ENCODE assay signal across 8 cellular contexts in genomic region chr19:49680473-49681351, GRCh38. TPM values are rescaled to one million over a fixed set of nuclear protein-coding genes. Genes with fewer than 3 reads are reported as not detected.
DNase-seq lines count a peak whose midpoint lies in the region; ATAC-seq and TF ChIP-seq lines count a peak whose summit lies in the region.

No MANE protein-coding gene starts in this region.

- H3K4me1 Mint-ChIP-seq in activated CD8-positive, alpha-beta T cell treated with anti-CD3 and anti-CD28 coated beads for 36 hours (ENCODE audit: low read depth), result peaks cover 30% of the 10 kb centered on the region

- peaks cover 9 to 10% of the 10 kb centered on the region in 2 donors for H3K4me1 ChIP-seq in lung (ENCODE audit: control insufficient read depth in 2 of 2, insufficient read depth in 2 of 2, low read length in 2 of 2)

- WGBS in lung, 2 donors, result 36 to 40% methylated on average over 40 of the region's 40 CpGs

- DNase-seq in BJ (ENCODE audit: low read depth) (no peak), NCI-H774 (lab: John Stamatoyannopoulos, UW) (peak; percentile 76), dorsolateral prefrontal cortex (peak; percentile 85 to 95 (median 91)), lung (ENCODE audit: low spot score) (peak; percentile 88)
- DNase-seq in activated CD8-positive, alpha-beta T cell treated with anti-CD3 and anti-CD28 coated beads for 36 hours, result peak; percentile 96
- DNase-seq in stimulated activated CD4-positive, alpha-beta T cell treated with anti-CD3 and anti-CD28 coated beads, TNF-alpha, amount 100 ng/mL, for 4 hours (ENCODE audit: low read depth in 3 of 3), result peak; percentile 87 to 95 (median 88)

- peak overlapping the region; percentile 98 for H3K4me3 Mint-ChIP-seq in activated CD8-positive, alpha-beta T cell treated with anti-CD3 and anti-CD28 coated beads for 36 hours

- no peak overlapping the region for H3K4me3 ChIP-seq in BJ (ENCODE audit: low read depth, low read length)
- H3K4me3 ChIP-seq in dorsolateral prefrontal cortex, result peak overlapping the region in 48 of 59 donors; percentile 7 to 53 (median 35)
- no peak overlapping the region for H3K4me3 ChIP-seq in lung

- H3K27ac ChIP-seq in dorsolateral prefrontal cortex (peak overlapping the region in 58 of 59 donors; percentile 4 to 92 (median 81)), lung (ENCODE audit: low read depth in 1 of 2, low read length in 1 of 2) (peak overlapping the region; percentile 17 to 42)

- peaks cover 45% of the 10 kb centered on the region for H3K36me3 Mint-ChIP-seq in activated CD8-positive, alpha-beta T cell treated with anti-CD3 and anti-CD28 coated beads for 36 hours (ENCODE audit: low read depth)

- H3K9me3 ChIP-seq in lung (ENCODE audit: control insufficient read depth in 2 of 2, insufficient read depth in 1 of 2, low read length in 1 of 2), result no peaks in the 10 kb centered on the region

- no peaks in the 10 kb centered on the region for H3K27me3 ChIP-seq in BJ (ENCODE audit: control insufficient read depth, insufficient read depth, low read length)
- no peaks in the 10 kb centered on the region for H3K27me3 ChIP-seq in dorsolateral prefrontal cortex
- H3K27me3 ChIP-seq in lung (ENCODE audit: control insufficient read depth, insufficient read depth), result no peaks in the 10 kb centered on the region

- no peaks in the 10 kb centered on the region for H3K9me3 Mint-ChIP-seq in activated CD8-positive, alpha-beta T cell treated with anti-CD3 and anti-CD28 coated beads for 36 hours

- POLR2A ChIA-PET in BJ (lab: Charles Lee), result no interaction called here
- POLR2A ChIA-PET in activated CD8-positive, alpha-beta T cell treated with anti-CD3 and anti-CD28 coated beads for 36 hours (lab: Charles Lee), result interaction anchor here (0.7 to 1.3 kb wide), 4 partner anchors 11 to 168 kb away, joined by 3 to 5 read pairs (median 4); no protein-coding TSS in a partner anchor

- intact Hi-C loops in activated CD8-positive, alpha-beta T cell treated with anti-CD3 and anti-CD28 coated beads for 36 hours (cut with micrococcal nuclease), result no loop called here
- intact Hi-C loops in dorsolateral prefrontal cortex (cut with DNase I), result no loop called here

- H3K36me3 ChIP-seq in BJ (ENCODE audit: control insufficient read depth, insufficient read depth, low read length) (peaks cover 23% of the 10 kb centered on the region), lung (ENCODE audit: control insufficient read depth in 2 of 2, insufficient read depth in 2 of 2, low read length in 2 of 2) (peaks cover 0 to 34% of the 10 kb centered on the region in 2 donors)

- H3K27me3 Mint-ChIP-seq in activated CD8-positive, alpha-beta T cell treated with anti-CD3 and anti-CD28 coated beads for 36 hours, result no peaks in the 10 kb centered on the region

- CTCF ChIA-PET in BJ (lab: Yijun Ruan, JAX), result interaction anchor here (0.6 to 5.0 kb wide), 16 partner anchors 9 to 192 kb away, joined by 3 to 41 read pairs (median 4); partner anchors contain the start of genes ADM5, CPT1C, FUZ and RRAS
- CTCF ChIA-PET in activated CD8-positive, alpha-beta T cell treated with anti-CD3 and anti-CD28 coated beads for 36 hours (lab: Charles Lee), result interaction anchor here (0.6 to 1.7 kb wide), 19 partner anchors 9 to 182 kb away, joined by 3 to 19 read pairs (median 4); partner anchors contain the start of genes ADM5, CPT1C and RRAS

- peak; percentile 100 for TF ChIP-seq CTCF in BJ (IDR thresholded peaks at IDR 0.05; ENCODE audit: insufficient read depth, low read depth, low read length)
- peak; percentile 97 for TF ChIP-seq CTCF in activated CD8-positive, alpha-beta T cell treated with anti-CD3 and anti-CD28 coated beads for 36 hours (IDR thresholded peaks at IDR 0.05)
- TF ChIP-seq CTCF in dorsolateral prefrontal cortex (IDR thresholded peaks at IDR 0.05 in 54 of 56, conservative IDR thresholded peaks at IDR 0.05 in 2 of 56; ENCODE audit: low read depth in 1 of 56, partially characterized antibody in 56 of 56), result peak; percentile 91 to 100 (median 100)
- TF ChIP-seq CTCF in lung (IDR thresholded peaks at IDR 0.05; ENCODE audit: control extremely low read depth, extremely low read depth), result peak; percentile 98

- H3K27ac Mint-ChIP-seq in activated CD8-positive, alpha-beta T cell treated with anti-CD3 and anti-CD28 coated beads for 36 hours, result peak overlapping the region; percentile 81

- ATAC-seq in HG02610 (IDR thresholded peaks at IDR 0.05; ENCODE audit: unreplicated experiment) (peak; percentile 20), lung (ENCODE audit: insufficient read depth, low FRiP score) (no peak), HG03469 (IDR thresholded peaks at IDR 0.05; ENCODE audit: unreplicated experiment) (no peak)
- ATAC-seq in activated CD8-positive, alpha-beta T cell treated with anti-CD3 and anti-CD28 coated beads for 36 hours, result peak; percentile 21

RNA-seq across cellular contexts. Expression of gene PRMT1, which starts 3.6 kb away (rescaled TPM):
- polyA plus RNA-seq in BJ (2011; rRNA removed) (269 and 372 TPM in 2 replicates), lung (100 to 1,000 TPM; 122 to 254 TPM)
- polyA minus RNA-seq in BJ (2011; rRNA and poly(A)+ RNA removed), result 216 and 405 TPM in 2 replicates
- 100 to 1,000 TPM; 419 to 437 TPM for total RNA-seq in activated CD8-positive, alpha-beta T cell treated with anti-CD3 and anti-CD28 coated beads for 36 hours
- total RNA-seq in dorsolateral prefrontal cortex (100 to 1,000 TPM in 54 of 120 experiments, 10 to 100 TPM in 66; 75.9 to 139 (median 99.2) TPM), lung (100 to 1,000 TPM; 124 to 130 TPM)

RNA-seq across cellular contexts. Expression of gene ADM5, which starts 8.7 kb away (rescaled TPM):
- polyA plus RNA-seq in BJ (2011; rRNA removed), result 0.39 TPM in 2 replicates
- 0.38 and 0.41 TPM in 2 replicates for polyA minus RNA-seq in BJ (2011; rRNA and poly(A)+ RNA removed)
- total RNA-seq in activated CD8-positive, alpha-beta T cell treated with anti-CD3 and anti-CD28 coated beads for 36 hours, result 1 to 10 TPM; 5.2 to 6.2 TPM
- total RNA-seq in dorsolateral prefrontal cortex, result 1 to 10 TPM in 93 of 120 experiments, under 1 TPM in 26, not detected in 1; 0.33 to 4.1 (median 1.5) TPM
- total RNA-seq in lung, result 1 to 10 TPM in 1 of 2 donors, under 1 TPM in 1; 0.60 to 4.2 TPM
- polyA plus RNA-seq in lung, result 1 to 10 TPM; 2.5 to 3.5 TPM

RNA-seq across cellular contexts. Expression of gene CPT1C, which starts 10.2 kb away (rescaled TPM):
- 26.0 and 45.9 TPM in 2 replicates for polyA plus RNA-seq in BJ (2011; rRNA removed)
- polyA minus RNA-seq in BJ (2011; rRNA and poly(A)+ RNA removed), result 22.0 and 23.6 TPM in 2 replicates
- total RNA-seq in activated CD8-positive, alpha-beta T cell treated with anti-CD3 and anti-CD28 coated beads for 36 hours, result 1 to 10 TPM in 1 of 2 experiments, under 1 TPM in 1; 0.69 to 1.0 TPM
- total RNA-seq in dorsolateral prefrontal cortex, result 100 to 1,000 TPM in 78 of 120 experiments, 10 to 100 TPM in 42; 55.9 to 163 (median 105) TPM
- total RNA-seq in lung, result 1 to 10 TPM; 3.6 to 5.9 TPM
- 1 to 10 TPM; 2.7 to 3.4 TPM for polyA plus RNA-seq in lung

RNA-seq across cellular contexts. Expression of gene BCL2L12, which starts 15.0 kb away (rescaled TPM):
- polyA plus RNA-seq in BJ (2011; rRNA removed), result 14.2 and 21.5 TPM in 2 replicates
- 8.5 and 9.5 TPM in 2 replicates for polyA minus RNA-seq in BJ (2011; rRNA and poly(A)+ RNA removed)
- 10 to 100 TPM; 63.4 to 64.6 TPM for total RNA-seq in activated CD8-positive, alpha-beta T cell treated with anti-CD3 and anti-CD28 coated beads for 36 hours
- total RNA-seq in dorsolateral prefrontal cortex, result 1 to 10 TPM in 119 of 120 experiments, under 1 TPM in 1; 0.87 to 9.6 (median 3.6) TPM
- 10 to 100 TPM in 1 of 2 donors, 1 to 10 TPM in 1; 3.5 to 26.1 TPM for total RNA-seq in lung
- polyA plus RNA-seq in lung, result 10 to 100 TPM; 18.3 to 23.5 TPM

RNA-seq across cellular contexts. Expression of gene IRF3, which starts 15.1 kb away (rescaled TPM):
- polyA plus RNA-seq in BJ (2011; rRNA removed) (47.5 and 68.5 TPM in 2 replicates), lung (10 to 100 TPM; 70.7 to 92.2 TPM)
- 19.2 and 32.7 TPM in 2 replicates for polyA minus RNA-seq in BJ (2011; rRNA and poly(A)+ RNA removed)
- total RNA-seq in activated CD8-positive, alpha-beta T cell treated with anti-CD3 and anti-CD28 coated beads for 36 hours, result 100 to 1,000 TPM in 1 of 2 experiments, 10 to 100 TPM in 1; 90.8 to 108 TPM
- total RNA-seq in dorsolateral prefrontal cortex (100 to 1,000 TPM in 1 of 120 experiments, 10 to 100 TPM in 119; 44.4 to 102 (median 65.0) TPM), lung (10 to 100 TPM; 52.8 to 97.3 TPM)

Comparison
In these comparisons a context has a peak if more than half of its experiments do, and no peak if none do; other contexts are left out.
1. H3K4me3 ChIP-seq: peak in dorsolateral prefrontal cortex (48 of 59); none in BJ (single experiment) and lung (single experiment).
2. ATAC-seq: peak in HG02610 (single experiment) and activated CD8-positive, alpha-beta T cell treated with anti-CD3 and anti-CD28 coated beads for 36 hours (single experiment); none in lung (single experiment) and HG03469 (single experiment).
3. RNA of gene CPT1C, which starts 10.2 kb away (total RNA-seq): 55.9 to 163 TPM in dorsolateral prefrontal cortex; 3.6 to 5.9 TPM in lung and 0.69 to 1.0 TPM in activated CD8-positive, alpha-beta T cell treated with anti-CD3 and anti-CD28 coated beads for 36 hours; every median in the first group is over 4 times any median in the second.
4. Peak in every context shown above with its lines, with median percentiles within 50 percentile points of each other: CTCF ChIP-seq.